Comparison of ENCODE assay signal across 10 cellular contexts in genomic region chr5:68424799-68425537, GRCh38.
A peak's percentile ranks its signal among the peaks of the same experiment; 100 is the strongest.
DNase-seq lines count a peak whose midpoint lies in the region; ATAC-seq and TF ChIP-seq lines count a peak whose summit lies in the region.
"Had no signal": no experiment of that assay in that cellular context is flagged by ENCODE, and none has a peak within 500 bp of the region (broad histone marks: within the 10 kb centered on the region; RNA-seq: fewer than 3 reads in every experiment).

No MANE protein-coding gene starts in this region.

- no peaks in the 10 kb centered on the region for H4K20me1 ChIP-seq in GM23248 (ENCODE audit: insufficient read depth)

- H3K27ac Mint-ChIP-seq in stimulated activated effector memory CD8-positive, alpha-beta T cell treated with anti-CD3 and anti-CD28 coated beads, Interleukin-12 subunit alpha, Interleukin-12 subunit beta, amount 100 ng/mL, for 72 hours = no peak overlapping the region

- no peak overlapping the region for H3K4me3 Mint-ChIP-seq in stimulated activated effector memory CD8-positive, alpha-beta T cell treated with anti-CD3 and anti-CD28 coated beads, Interleukin-12 subunit alpha, Interleukin-12 subunit beta, amount 100 ng/mL, for 72 hours

- no peaks in the 10 kb centered on the region for H3K9me2 ChIP-seq in GM23248 (ENCODE audit: insufficient read depth)

- H2AFZ ChIP-seq in GM23248 = peak overlapping the region; percentile 45; the same call in 1 of the 2 replicates

- peaks cover 21% of the 10 kb centered on the region for H3F3A ChIP-seq in GM23248 (ENCODE audit: insufficient read depth)

- DNase-seq in GM23248 (peak; percentile 77), LHCN-M2 (ENCODE audit: low read depth) (peak; percentile 72), astrocyte of the spinal cord (ENCODE audit: low read depth, low spot score) (peak; percentile 40), NCI-H1105 treated with DMSO at 0.1 percent for 48 hours (lab: John Stamatoyannopoulos, UW) (no peak), NCI-H2107 (lab: John Stamatoyannopoulos, UW) (no peak), DMS153 treated with DMSO at 0.1 percent for 48 hours (lab: John Stamatoyannopoulos, UW; ENCODE audit: unreplicated experiment) (no peak)
- no peak for DNase-seq in stimulated activated effector memory CD8-positive, alpha-beta T cell treated with anti-CD3 and anti-CD28 coated beads, Interleukin-12 subunit alpha, Interleukin-12 subunit beta, amount 100 ng/mL, for 72 hours (ENCODE audit: low spot score in 2 of 2)

- peaks cover 37% of the 10 kb centered on the region for H3K4me1 ChIP-seq in GM23248 (ENCODE audit: insufficient read depth)

- WGBS in GM23248 (ENCODE audit: low coverage in 1 of 2, low lambda C conversion rate in 2 of 2, missing lambda C conversion rate in 2 of 2), 2 experiments = 48 to 49% methylated on average over 6 of the region's 6 CpGs

- H3K36me3 ChIP-seq in GM23248 (ENCODE audit: low read depth) = no peaks in the 10 kb centered on the region

- in situ Hi-C loops in GM23248 (cut with MboI) = no loop called here
- in situ Hi-C loops in astrocyte of the spinal cord (cut with HindIII; ENCODE audit: low sequenced_read_pairs) = no loop called here

- peak overlapping the region; percentile 30 for H3K27ac ChIP-seq in GM23248
- H3K27ac ChIP-seq: SK-N-MC had no signal

- peaks cover 7% of the 10 kb centered on the region for H3K36me3 Mint-ChIP-seq in stimulated activated effector memory CD8-positive, alpha-beta T cell treated with anti-CD3 and anti-CD28 coated beads, Interleukin-12 subunit alpha, Interleukin-12 subunit beta, amount 100 ng/mL, for 72 hours

- H3K4me3 ChIP-seq in GM23248 (no peak overlapping the region), astrocyte of the spinal cord (ENCODE audit: low read depth, low read length) (no peak overlapping the region)
- H3K4me3 ChIP-seq: lung, SK-N-MC had no signal

- H3K9ac ChIP-seq in GM23248 = no peak overlapping the region

- no peaks in the 10 kb centered on the region for H3K27me3 ChIP-seq in GM23248 (replicated peaks; ENCODE audit: insufficient read depth)

- H3K79me2 ChIP-seq in GM23248 (ENCODE audit: insufficient read depth) = no peaks in the 10 kb centered on the region

- peak overlapping the region; percentile 35 for H3K4me2 ChIP-seq in GM23248 (ENCODE audit: unreplicated experiment)

- no peaks in the 10 kb centered on the region for H3K9me3 ChIP-seq in GM23248 (ENCODE audit: low read depth)

- TF ChIP-seq CTCF in astrocyte of the spinal cord (IDR thresholded peaks at IDR 0.05; ENCODE audit: low read depth, low read length) = no peak

- no peaks in the 10 kb centered on the region for H3K9me3 Mint-ChIP-seq in stimulated activated effector memory CD8-positive, alpha-beta T cell treated with anti-CD3 and anti-CD28 coated beads, Interleukin-12 subunit alpha, Interleukin-12 subunit beta, amount 100 ng/mL, for 72 hours

- peak; percentile 91 for ATAC-seq in GM18517 (IDR thresholded peaks at IDR 0.05; ENCODE audit: unreplicated experiment)
- peak; percentile 87 for ATAC-seq in stimulated activated effector memory CD8-positive, alpha-beta T cell treated with anti-CD3 and anti-CD28 coated beads, Interleukin-12 subunit alpha, Interleukin-12 subunit beta, amount 100 ng/mL, for 72 hours

- peaks cover 50% of the 10 kb centered on the region for H3K4me1 Mint-ChIP-seq in stimulated activated effector memory CD8-positive, alpha-beta T cell treated with anti-CD3 and anti-CD28 coated beads, Interleukin-12 subunit alpha, Interleukin-12 subunit beta, amount 100 ng/mL, for 72 hours

Comparison
In these comparisons a context has a peak if more than half of its experiments do, and no peak if none do; other contexts are left out.
1. DNase-seq: peak in GM23248 (single experiment), LHCN-M2 (single experiment) and astrocyte of the spinal cord (single experiment); none in stimulated activated effector memory CD8-positive, alpha-beta T cell treated with anti-CD3 and anti-CD28 coated beads, Interleukin-12 subunit alpha, Interleukin-12 subunit beta, amount 100 ng/mL, for 72 hours (0 of 2), NCI-H1105 treated with DMSO at 0.1 percent for 48 hours (single experiment), NCI-H2107 (single experiment) and DMS153 treated with DMSO at 0.1 percent for 48 hours (single experiment).